16 cellular contexts compared by ENCODE assay signal in genomic region chr3:15342945-15343344, GRCh38. TPM values are rescaled to one million over a fixed set of nuclear protein-coding genes. Genes with fewer than 3 reads are reported as not detected.
DNase-seq lines count a peak whose midpoint lies in the region; ATAC-seq and TF ChIP-seq lines count a peak whose summit lies in the region.
"Had no signal": no experiment of that assay in that cellular context is flagged by ENCODE, and none has a peak within 500 bp of the region (broad histone marks: within the 10 kb centered on the region; RNA-seq: fewer than 3 reads in every experiment).

No MANE protein-coding gene starts in this region.

- H3K36me3 ChIP-seq in upper lobe of right lung (no peaks in the 10 kb centered on the region), WERI-Rb-1 (no peaks in the 10 kb centered on the region)

- intact Hi-C loops in activated B cell treated with CpG ODN at 0.5 μM for 24 hours (cut with micrococcal nuclease), result no loop called here
- intact Hi-C loops in upper lobe of right lung (cut with DNase I), result no loop called here

- H3K27me3 Mint-ChIP-seq in activated B cell treated with CpG ODN at 0.5 μM for 24 hours, result no peaks in the 10 kb centered on the region

- peak overlapping the region; percentile 98 for H3K27ac Mint-ChIP-seq in activated B cell treated with CpG ODN at 0.5 μM for 24 hours

- no peaks in the 10 kb centered on the region for H3K36me3 Mint-ChIP-seq in activated B cell treated with CpG ODN at 0.5 μM for 24 hours (ENCODE audit: low read depth)

- no peak for TF ChIP-seq CTCF in HL-60 (IDR thresholded peaks at IDR 0.05; ENCODE audit: insufficient read depth, low read length)
- TF ChIP-seq CTCF in activated B cell treated with CpG ODN at 0.5 μM for 24 hours (IDR thresholded peaks at IDR 0.05), result no peak
- TF ChIP-seq CTCF in upper lobe of right lung (IDR thresholded peaks at IDR 0.05), result no peak
- no peak for TF ChIP-seq CTCF in WERI-Rb-1 (IDR thresholded peaks at IDR 0.05; ENCODE audit: low read depth, low read length)

- CTCF ChIA-PET in activated B cell treated with CpG ODN at 0.5 μM for 24 hours (lab: Charles Lee), result interaction anchor here (0.5 to 1.9 kb wide), 3 partner anchors 11 to 75 kb away, joined by 3 to 10 read pairs (median 4); partner anchors contain the start of gene SH3BP5

- POLR2A ChIA-PET in activated B cell treated with CpG ODN at 0.5 μM for 24 hours (lab: Charles Lee), result interaction anchor here (0.8 to 1.6 kb wide), 5 partner anchors 9 to 41 kb away, joined by 3 to 4 read pairs (median 4); partner anchors contain the start of gene SH3BP5

- H3K4me3 ChIP-seq in HL-60 (replicated peaks; ENCODE audit: insufficient read depth, low read length) (no peak overlapping the region), upper lobe of right lung (no peak overlapping the region), WERI-Rb-1 (ENCODE audit: low read depth, low read length) (no peak overlapping the region)

- no peak overlapping the region for H3K4me3 Mint-ChIP-seq in activated B cell treated with CpG ODN at 0.5 μM for 24 hours

- peaks cover 12% of the 10 kb centered on the region for H3K9me3 Mint-ChIP-seq in activated B cell treated with CpG ODN at 0.5 μM for 24 hours

- H3K4me1 ChIP-seq in upper lobe of right lung, result peaks cover 2% of the 10 kb centered on the region

- H3K4me1 Mint-ChIP-seq in activated B cell treated with CpG ODN at 0.5 μM for 24 hours, result peaks cover 92% of the 10 kb centered on the region

- H3K27ac ChIP-seq in HL-60 (replicated peaks), result peak overlapping the region; percentile 53
- no peak overlapping the region for H3K27ac ChIP-seq in upper lobe of right lung
- no peak overlapping the region for H3K27ac ChIP-seq in substantia nigra (ENCODE audit: low read depth, low read length, poor library complexity, severe bottlenecking)
- no peak overlapping the region for H3K27ac ChIP-seq in WERI-Rb-1
- H3K27ac ChIP-seq: KMS-11 had no signal

- no peak for ATAC-seq in activated B cell treated with CpG ODN at 0.5 μM for 24 hours (ENCODE audit: low read depth)
- peak; percentile 31 for ATAC-seq in upper lobe of right lung

- H3K9me3 ChIP-seq in upper lobe of right lung, result no peaks in the 10 kb centered on the region
- H3K9me3 ChIP-seq in WERI-Rb-1 (ENCODE audit: severe bottlenecking), result no peaks in the 10 kb centered on the region

- no peaks in the 10 kb centered on the region for H3K27me3 ChIP-seq in HL-60 (ENCODE audit: insufficient read depth, poor library complexity, severe bottlenecking)
- H3K27me3 ChIP-seq in upper lobe of right lung, result no peaks in the 10 kb centered on the region
- H3K27me3 ChIP-seq in WERI-Rb-1 (ENCODE audit: insufficient read depth, low read depth, severe bottlenecking), result no peaks in the 10 kb centered on the region

- DNase-seq in HL-60 (ENCODE audit: low read depth in 1 of 2, low spot score in 1 of 2), result peak; percentile 61 to 80
- DNase-seq in NOMO-1 treated with DMSO at 0.1 percent for 48 hours (lab: John Stamatoyannopoulos, UW; ENCODE audit: unreplicated experiment), result peak; percentile 93
- no peak for DNase-seq in activated B cell treated with CpG ODN at 0.5 μM for 24 hours
- no peak for DNase-seq in upper lobe of right lung
- no peak for DNase-seq in substantia nigra (lab: John Stamatoyannopoulos, UW)
- DNase-seq in 8988T, result no peak
- DNase-seq in WERI-Rb-1, result no peak
- DNase-seq: DMS 273 treated with DMSO at 0.1 percent for 48 hours, GOT3, MM.1S, NCI-H1436 treated with DMSO at 0.1 percent for 48 hours, NCI-H2081, NCI-H69, SHP77 treated with DMSO at 0.1 percent for 48 hours, SW 1271 had no signal

RNA-seq across cellular contexts. Expression of gene SH3BP5, which starts 10.6 kb away (rescaled TPM):
- total RNA-seq in activated B cell treated with CpG ODN at 0.5 μM for 24 hours (60.5 and 66.0 TPM in 2 replicates), upper lobe of right lung (110 TPM)

Comparison
In these comparisons a context has a peak if more than half of its experiments do, and no peak if none do; other contexts are left out.
1. DNase-seq: peak in HL-60 (2 of 2) and NOMO-1 treated with DMSO at 0.1 percent for 48 hours (single experiment); none in activated B cell treated with CpG ODN at 0.5 μM for 24 hours (single experiment), upper lobe of right lung (single experiment), substantia nigra (0 of 49), 8988T (single experiment) and WERI-Rb-1 (single experiment).